Comparison of ENCODE assay signal across 26 cellular contexts in genomic region chr10:112160834-112161233, GRCh38.
"Had no signal": no experiment of that assay in that cellular context is flagged by ENCODE, and none has a peak within 500 bp of the region (broad histone marks: within the 10 kb centered on the region; RNA-seq: fewer than 3 reads in every experiment).

No MANE protein-coding gene starts in this region.

- ATAC-seq: left colon; left lung; lower lobe of right lung; naive thymus-derived CD8-positive, alpha-beta T cell; right cardiac atrium; stimulated activated effector memory CD8-positive, alpha-beta T cell treated with anti-CD3 and anti-CD28 coated beads, Interleukin-12 subunit alpha, Interleukin-12 subunit beta, amount 100 ng/mL, for 72 hours had no signal

- H3K27me3 Mint-ChIP-seq: naive thymus-derived CD8-positive, alpha-beta T cell; stimulated activated naive CD8-positive, alpha-beta T cell treated with anti-CD3 and anti-CD28 coated beads, Interleukin-15, Interleukin-2, amounts not matched to agents 100 ng/mL and 50 ng/mL, for 24 hours; type B pancreatic cell had no signal

- DNase-seq: kidney; left colon; left lung; lower lobe of right lung; mammary epithelial cell; mesenchymal stem cell; naive thymus-derived CD8-positive, alpha-beta T cell; nucleus accumbens; pancreas; posterior cingulate gyrus; retina; right cardiac atrium; sigmoid colon; small intestine; spleen; stimulated activated CD4-positive, alpha-beta T cell treated with anti-CD3 and anti-CD28 coated beads, Interleukin-4, amount 100 ng/mL, for 24 hours; stimulated activated naive CD4-positive, alpha-beta T cell; substantia nigra; uterus had no signal

- H3K4me1 ChIP-seq: left lung, lower lobe of right lung, pancreas, prostate gland, sigmoid colon, spleen, tibial nerve, uterus had no signal

- H3K4me3 Mint-ChIP-seq: naive thymus-derived CD8-positive, alpha-beta T cell; nephron; neural crest cell; stimulated activated effector memory CD8-positive, alpha-beta T cell treated with anti-CD3 and anti-CD28 coated beads, Interleukin-12 subunit alpha, Interleukin-12 subunit beta, amount 100 ng/mL, for 72 hours; stimulated activated naive CD8-positive, alpha-beta T cell treated with anti-CD3 and anti-CD28 coated beads, Interleukin-15, Interleukin-2, amounts not matched to agents 100 ng/mL and 50 ng/mL, for 24 hours; type B pancreatic cell had no signal

- H3K9me3 Mint-ChIP-seq: naive thymus-derived CD8-positive, alpha-beta T cell; nephron; neural crest cell; stimulated activated effector memory CD8-positive, alpha-beta T cell treated with anti-CD3 and anti-CD28 coated beads, Interleukin-12 subunit alpha, Interleukin-12 subunit beta, amount 100 ng/mL, for 72 hours; stimulated activated naive CD8-positive, alpha-beta T cell treated with anti-CD3 and anti-CD28 coated beads, Interleukin-15, Interleukin-2, amounts not matched to agents 100 ng/mL and 50 ng/mL, for 24 hours; type B pancreatic cell had no signal

- H3K27ac ChIP-seq: left lung, lower lobe of right lung, pancreas, prostate gland, sigmoid colon, spleen, tibial nerve, uterus had no signal

- H3K27me3 ChIP-seq: left lung, pancreas, sigmoid colon, spleen, tibial nerve, uterus had no signal

- H3K27ac Mint-ChIP-seq: nephron; stimulated activated effector memory CD8-positive, alpha-beta T cell treated with anti-CD3 and anti-CD28 coated beads, Interleukin-12 subunit alpha, Interleukin-12 subunit beta, amount 100 ng/mL, for 72 hours; stimulated activated naive CD8-positive, alpha-beta T cell treated with anti-CD3 and anti-CD28 coated beads, Interleukin-15, Interleukin-2, amounts not matched to agents 100 ng/mL and 50 ng/mL, for 24 hours; type B pancreatic cell had no signal

- H3K4me3 ChIP-seq: left lung, lower lobe of right lung, pancreas, prostate gland, sigmoid colon, spleen, tibial nerve, uterus had no signal

- H3K4me1 Mint-ChIP-seq: naive thymus-derived CD8-positive, alpha-beta T cell; nephron; neural crest cell; stimulated activated effector memory CD8-positive, alpha-beta T cell treated with anti-CD3 and anti-CD28 coated beads, Interleukin-12 subunit alpha, Interleukin-12 subunit beta, amount 100 ng/mL, for 72 hours had no signal
